1 cellular context compared by ENCODE assay signal in genomic region chr3:189355481-189356201, GRCh38.
TF ChIP-seq lines count a peak whose summit lies in the region.

No MANE protein-coding gene starts in this region.

TF ChIP-seq in HepG2, 621 proteins besides CTCF, POLR2A, EP300 and RAD21 (continued from another document and continues in another):
- TF ChIP-seq, protein P1, sequence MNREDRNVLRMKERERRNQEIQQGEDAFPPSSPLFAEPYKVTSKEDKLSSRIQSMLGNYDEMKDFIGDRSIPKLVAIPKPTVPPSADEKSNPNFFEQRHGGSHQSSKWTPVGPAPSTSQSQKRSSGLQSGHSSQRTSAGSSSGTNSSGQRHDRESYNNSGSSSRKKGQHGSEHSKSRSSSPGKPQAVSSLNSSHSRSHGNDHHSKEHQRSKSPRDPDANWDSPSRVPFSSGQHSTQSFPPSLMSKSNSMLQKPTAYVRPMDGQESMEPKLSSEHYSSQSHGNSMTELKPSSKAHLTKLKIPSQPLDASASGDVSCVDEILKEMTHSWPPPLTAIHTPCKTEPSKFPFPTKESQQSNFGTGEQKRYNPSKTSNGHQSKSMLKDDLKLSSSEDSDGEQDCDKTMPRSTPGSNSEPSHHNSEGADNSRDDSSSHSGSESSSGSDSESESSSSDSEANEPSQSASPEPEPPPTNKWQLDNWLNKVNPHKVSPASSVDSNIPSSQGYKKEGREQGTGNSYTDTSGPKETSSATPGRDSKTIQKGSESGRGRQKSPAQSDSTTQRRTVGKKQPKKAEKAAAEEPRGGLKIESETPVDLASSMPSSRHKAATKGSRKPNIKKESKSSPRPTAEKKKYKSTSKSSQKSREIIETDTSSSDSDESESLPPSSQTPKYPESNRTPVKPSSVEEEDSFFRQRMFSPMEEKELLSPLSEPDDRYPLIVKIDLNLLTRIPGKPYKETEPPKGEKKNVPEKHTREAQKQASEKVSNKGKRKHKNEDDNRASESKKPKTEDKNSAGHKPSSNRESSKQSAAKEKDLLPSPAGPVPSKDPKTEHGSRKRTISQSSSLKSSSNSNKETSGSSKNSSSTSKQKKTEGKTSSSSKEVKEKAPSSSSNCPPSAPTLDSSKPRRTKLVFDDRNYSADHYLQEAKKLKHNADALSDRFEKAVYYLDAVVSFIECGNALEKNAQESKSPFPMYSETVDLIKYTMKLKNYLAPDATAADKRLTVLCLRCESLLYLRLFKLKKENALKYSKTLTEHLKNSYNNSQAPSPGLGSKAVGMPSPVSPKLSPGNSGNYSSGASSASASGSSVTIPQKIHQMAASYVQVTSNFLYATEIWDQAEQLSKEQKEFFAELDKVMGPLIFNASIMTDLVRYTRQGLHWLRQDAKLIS (CRISPR knock-in tag; IDR thresholded peaks at IDR 0.05), result no peak
- peak; percentile 77; the same call in 1 of the 2 replicates for TF ChIP-seq FOXK1 (CRISPR knock-in tag; IDR thresholded peaks at IDR 0.05; ENCODE audit: borderline replicate concordance, low read depth)
- TF ChIP-seq FOXJ3 (CRISPR knock-in tag; IDR thresholded peaks at IDR 0.05; ENCODE audit: borderline replicate concordance), result peak; percentile 57; the same call in 1 of the 2 replicates
- no peak for TF ChIP-seq ZNF878 (CRISPR knock-in tag; IDR thresholded peaks at IDR 0.05)
- TF ChIP-seq ZNF12 (CRISPR knock-in tag; IDR thresholded peaks at IDR 0.05), result 0 out of 2 replicates have a peak, but pooled peaks have one; percentile 44
- TF ChIP-seq NFE2 (CRISPR knock-in tag; IDR thresholded peaks at IDR 0.05), result no peak
- no peak for TF ChIP-seq ZNF512B (CRISPR knock-in tag; IDR thresholded peaks at IDR 0.05; ENCODE audit: borderline replicate concordance)
- peak; percentile 94 for TF ChIP-seq FOXO1 (CRISPR knock-in tag; IDR thresholded peaks at IDR 0.05)
- TF ChIP-seq ZNF790 (CRISPR knock-in tag; IDR thresholded peaks at IDR 0.05; ENCODE audit: borderline replicate concordance), result no peak
- no peak for TF ChIP-seq PRDM15 (CRISPR knock-in tag; IDR thresholded peaks at IDR 0.05)
- TF ChIP-seq, protein P2, sequence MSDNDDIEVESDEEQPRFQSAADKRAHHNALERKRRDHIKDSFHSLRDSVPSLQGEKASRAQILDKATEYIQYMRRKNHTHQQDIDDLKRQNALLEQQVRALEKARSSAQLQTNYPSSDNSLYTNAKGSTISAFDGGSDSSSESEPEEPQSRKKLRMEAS (IDR thresholded peaks at IDR 0.05), result 0 out of 2 replicates have a peak, but pooled peaks have one; percentile 35
- TF ChIP-seq RFX1 (IDR thresholded peaks at IDR 0.05), result no peak
- no peak for TF ChIP-seq ZNF564 (CRISPR knock-in tag; IDR thresholded peaks at IDR 0.05)
- TF ChIP-seq PATZ1 (CRISPR knock-in tag; IDR thresholded peaks at IDR 0.05), result peak; percentile 34; the same call in 1 of the 2 replicates
- TF ChIP-seq ZFY (CRISPR knock-in tag; IDR thresholded peaks at IDR 0.05), result peak; percentile 66
- peak; percentile 78; the same call in 1 of the 2 replicates for TF ChIP-seq ZNF7 (CRISPR knock-in tag; IDR thresholded peaks at IDR 0.05)
- TF ChIP-seq, protein P3, sequence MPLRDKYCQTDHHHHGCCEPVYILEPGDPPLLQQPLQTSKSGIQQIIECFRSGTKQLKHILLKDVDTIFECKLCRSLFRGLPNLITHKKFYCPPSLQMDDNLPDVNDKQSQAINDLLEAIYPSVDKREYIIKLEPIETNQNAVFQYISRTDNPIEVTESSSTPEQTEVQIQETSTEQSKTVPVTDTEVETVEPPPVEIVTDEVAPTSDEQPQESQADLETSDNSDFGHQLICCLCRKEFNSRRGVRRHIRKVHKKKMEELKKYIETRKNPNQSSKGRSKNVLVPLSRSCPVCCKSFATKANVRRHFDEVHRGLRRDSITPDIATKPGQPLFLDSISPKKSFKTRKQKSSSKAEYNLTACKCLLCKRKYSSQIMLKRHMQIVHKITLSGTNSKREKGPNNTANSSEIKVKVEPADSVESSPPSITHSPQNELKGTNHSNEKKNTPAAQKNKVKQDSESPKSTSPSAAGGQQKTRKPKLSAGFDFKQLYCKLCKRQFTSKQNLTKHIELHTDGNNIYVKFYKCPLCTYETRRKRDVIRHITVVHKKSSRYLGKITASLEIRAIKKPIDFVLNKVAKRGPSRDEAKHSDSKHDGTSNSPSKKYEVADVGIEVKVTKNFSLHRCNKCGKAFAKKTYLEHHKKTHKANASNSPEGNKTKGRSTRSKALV (CRISPR knock-in tag; IDR thresholded peaks at IDR 0.05), result no peak
- peak; percentile 87 for TF ChIP-seq CEBPG (CRISPR knock-in tag; IDR thresholded peaks at IDR 0.05)
- peak; percentile 75 for TF ChIP-seq BCL6 (CRISPR knock-in tag; IDR thresholded peaks at IDR 0.05)
- no peak for TF ChIP-seq LCORL (IDR thresholded peaks at IDR 0.05)
- peak; percentile 82 for TF ChIP-seq LCORL (CRISPR knock-in tag; IDR thresholded peaks at IDR 0.05)
- TF ChIP-seq FOXP1 (IDR thresholded peaks at IDR 0.05), result 0 out of 2 replicates have a peak, but pooled peaks have one; percentile 34
- TF ChIP-seq FOXP1 (CRISPR knock-in tag; IDR thresholded peaks at IDR 0.05), result peak; percentile 86
- TF ChIP-seq ERF (CRISPR knock-in tag; IDR thresholded peaks at IDR 0.05), result peak; percentile 58; the same call in 1 of the 2 replicates
- TF ChIP-seq ZNF768 (CRISPR knock-in tag; IDR thresholded peaks at IDR 0.05), result peak; percentile 56; the same call in 1 of the 2 replicates
- no peak for TF ChIP-seq ZNF326 (CRISPR knock-in tag; IDR thresholded peaks at IDR 0.05; ENCODE audit: borderline replicate concordance)
- peak; percentile 30; the same call in 1 of the 2 replicates for TF ChIP-seq SALL1 (CRISPR knock-in tag; IDR thresholded peaks at IDR 0.05)
- TF ChIP-seq FOSL2 (CRISPR knock-in tag; IDR thresholded peaks at IDR 0.05), result peak; percentile 24; the same call in 1 of the 2 replicates
- TF ChIP-seq ELF3 (CRISPR knock-in tag; IDR thresholded peaks at IDR 0.05), result peak; percentile 52
- TF ChIP-seq ZBTB7B (CRISPR knock-in tag; IDR thresholded peaks at IDR 0.05), result 0 out of 2 replicates have a peak, but pooled peaks have one; percentile 25
- TF ChIP-seq ZNF766 (CRISPR knock-in tag; IDR thresholded peaks at IDR 0.05; ENCODE audit: borderline replicate concordance), result no peak
- TF ChIP-seq ZNF205 (CRISPR knock-in tag; IDR thresholded peaks at IDR 0.05), result no peak
- no peak for TF ChIP-seq ZNF737 (CRISPR knock-in tag; IDR thresholded peaks at IDR 0.05; ENCODE audit: borderline replicate concordance)
- no peak for TF ChIP-seq ZNF350 (CRISPR knock-in tag; IDR thresholded peaks at IDR 0.05; ENCODE audit: borderline replicate concordance, low read depth)
- TF ChIP-seq GATAD2A (CRISPR knock-in tag; IDR thresholded peaks at IDR 0.05), result peak; percentile 81
- peak; percentile 19; the same call in 1 of the 2 replicates for TF ChIP-seq IRF2 (CRISPR knock-in tag; IDR thresholded peaks at IDR 0.05)
- TF ChIP-seq CBX5 (CRISPR knock-in tag; IDR thresholded peaks at IDR 0.05; ENCODE audit: borderline replicate concordance), result 0 out of 2 replicates have a peak, but pooled peaks have one; percentile 60
- peak; percentile 52; the same call in 1 of the 2 replicates for TF ChIP-seq SOX5 (CRISPR knock-in tag; IDR thresholded peaks at IDR 0.05; ENCODE audit: borderline replicate concordance)
- TF ChIP-seq SNRNP70 (IDR thresholded peaks at IDR 0.05; ENCODE audit: low read depth, low read length), result no peak
- 0 out of 2 replicates have a peak, but pooled peaks have one; percentile 25 for TF ChIP-seq ZMYM4 (CRISPR knock-in tag; IDR thresholded peaks at IDR 0.05)
- TF ChIP-seq NCOA2 (CRISPR knock-in tag; IDR thresholded peaks at IDR 0.05), result 0 out of 2 replicates have a peak, but pooled peaks have one; percentile 40
- TF ChIP-seq THAP11 (CRISPR knock-in tag; IDR thresholded peaks at IDR 0.05), result 0 out of 2 replicates have a peak, but pooled peaks have one; percentile 29
- TF ChIP-seq, protein P4, sequence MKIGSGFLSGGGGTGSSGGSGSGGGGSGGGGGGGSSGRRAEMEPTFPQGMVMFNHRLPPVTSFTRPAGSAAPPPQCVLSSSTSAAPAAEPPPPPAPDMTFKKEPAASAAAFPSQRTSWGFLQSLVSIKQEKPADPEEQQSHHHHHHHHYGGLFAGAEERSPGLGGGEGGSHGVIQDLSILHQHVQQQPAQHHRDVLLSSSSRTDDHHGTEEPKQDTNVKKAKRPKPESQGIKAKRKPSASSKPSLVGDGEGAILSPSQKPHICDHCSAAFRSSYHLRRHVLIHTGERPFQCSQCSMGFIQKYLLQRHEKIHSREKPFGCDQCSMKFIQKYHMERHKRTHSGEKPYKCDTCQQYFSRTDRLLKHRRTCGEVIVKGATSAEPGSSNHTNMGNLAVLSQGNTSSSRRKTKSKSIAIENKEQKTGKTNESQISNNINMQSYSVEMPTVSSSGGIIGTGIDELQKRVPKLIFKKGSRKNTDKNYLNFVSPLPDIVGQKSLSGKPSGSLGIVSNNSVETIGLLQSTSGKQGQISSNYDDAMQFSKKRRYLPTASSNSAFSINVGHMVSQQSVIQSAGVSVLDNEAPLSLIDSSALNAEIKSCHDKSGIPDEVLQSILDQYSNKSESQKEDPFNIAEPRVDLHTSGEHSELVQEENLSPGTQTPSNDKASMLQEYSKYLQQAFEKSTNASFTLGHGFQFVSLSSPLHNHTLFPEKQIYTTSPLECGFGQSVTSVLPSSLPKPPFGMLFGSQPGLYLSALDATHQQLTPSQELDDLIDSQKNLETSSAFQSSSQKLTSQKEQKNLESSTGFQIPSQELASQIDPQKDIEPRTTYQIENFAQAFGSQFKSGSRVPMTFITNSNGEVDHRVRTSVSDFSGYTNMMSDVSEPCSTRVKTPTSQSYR (CRISPR knock-in tag; IDR thresholded peaks at IDR 0.05; ENCODE audit: borderline replicate concordance), result 0 out of 2 replicates have a peak, but pooled peaks have one; percentile 17
- TF ChIP-seq ZNF20 (CRISPR knock-in tag; IDR thresholded peaks at IDR 0.05), result no peak
- TF ChIP-seq ZNF136 (CRISPR knock-in tag; IDR thresholded peaks at IDR 0.05; ENCODE audit: low read depth), result no peak
